ENCODE assay signal across 13 cellular contexts in the genomic region with DNA sequence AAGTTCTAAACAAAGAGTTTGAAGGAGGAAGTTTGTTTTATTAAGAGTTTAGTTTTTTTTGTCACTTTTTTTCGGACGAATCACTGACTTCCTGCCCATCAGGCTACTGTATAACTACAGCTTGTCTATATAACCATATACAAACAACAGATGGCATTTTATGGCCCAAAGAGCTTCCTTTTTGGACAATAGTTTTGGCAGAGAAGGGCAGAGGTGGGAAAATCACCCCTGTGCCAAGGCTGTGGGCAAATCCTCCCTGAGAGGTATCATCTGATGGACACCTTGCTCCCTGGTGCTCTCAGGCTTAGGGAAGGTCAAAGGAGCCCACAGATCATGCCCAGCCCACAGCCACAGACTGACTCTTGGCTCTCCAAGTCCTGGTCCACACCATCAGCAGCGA.
DNase-seq lines count a peak whose midpoint lies in the region; ATAC-seq and TF ChIP-seq lines count a peak whose summit lies in the region.
"Had no signal": no experiment of that assay in that cellular context is flagged by ENCODE, and none has a peak within 500 bp of the region (broad histone marks: within the 10 kb centered on the region; RNA-seq: fewer than 3 reads in every experiment).

No MANE protein-coding gene starts in this region.

- peaks cover 68% of the 10 kb centered on the region for H3K4me1 Mint-ChIP-seq in activated CD4-positive, alpha-beta T cell treated with anti-CD3 and anti-CD28 coated beads, Interleukin-2, amount 10 ng/mL, durations not matched to agents 24 days and 14 days
- H3K4me1 Mint-ChIP-seq in activated B cell treated with CpG ODN at 0.5 μM for 24 hours (peaks cover 97% of the 10 kb centered on the region), natural killer cell (peaks cover 68 to 77% of the 10 kb centered on the region in 2 donors)

- H3K4me3 Mint-ChIP-seq in activated CD4-positive, alpha-beta T cell treated with anti-CD3 and anti-CD28 coated beads, Interleukin-2, amount 10 ng/mL, durations not matched to agents 24 days and 14 days = peak overlapping the region; percentile 52
- H3K4me3 Mint-ChIP-seq in activated B cell treated with CpG ODN at 0.5 μM for 24 hours (peak overlapping the region; percentile 51), natural killer cell (peak overlapping the region; percentile 76)

- CTCF ChIA-PET in activated B cell treated with CpG ODN at 0.5 μM for 24 hours (lab: Charles Lee) = interaction anchor here (1.2 kb wide), 1 partner anchor 134 kb away, joined by 4 read pairs; no protein-coding TSS in a partner anchor

- POLR2A ChIA-PET in activated B cell treated with CpG ODN at 0.5 μM for 24 hours (lab: Charles Lee) = interaction anchor here (0.6 to 12.5 kb wide), 10 partner anchors 8 to 143 kb away, joined by 3 to 202 read pairs (median 6); partner anchors contain the start of gene RFTN1

- TF ChIP-seq CTCF in activated B cell treated with CpG ODN at 0.5 μM for 24 hours (IDR thresholded peaks at IDR 0.05) (no peak), natural killer cell (IDR thresholded peaks at IDR 0.05) (no peak)

- H3K27me3 Mint-ChIP-seq in activated CD4-positive, alpha-beta T cell treated with anti-CD3 and anti-CD28 coated beads, Interleukin-2, amount 10 ng/mL, durations not matched to agents 24 days and 14 days = no peaks in the 10 kb centered on the region
- H3K27me3 Mint-ChIP-seq in activated B cell treated with CpG ODN at 0.5 μM for 24 hours (no peaks in the 10 kb centered on the region), natural killer cell (ENCODE audit: low read depth in 2 of 2) (no peaks in the 10 kb centered on the region)

- peak; percentile 15 for ATAC-seq in HG02678 (IDR thresholded peaks at IDR 0.05; ENCODE audit: unreplicated experiment)
- ATAC-seq in activated B cell treated with CpG ODN at 0.5 μM for 24 hours (ENCODE audit: low read depth) = no peak
- ATAC-seq in natural killer cell = peak; percentile 19 to 36 (median 30)

- H3K9me3 Mint-ChIP-seq in activated CD4-positive, alpha-beta T cell treated with anti-CD3 and anti-CD28 coated beads, Interleukin-2, amount 10 ng/mL, durations not matched to agents 24 days and 14 days = peaks cover 19% of the 10 kb centered on the region
- H3K9me3 Mint-ChIP-seq in activated B cell treated with CpG ODN at 0.5 μM for 24 hours (peaks cover 5% of the 10 kb centered on the region), natural killer cell (no peaks in the 10 kb centered on the region)

- peak overlapping the region; percentile 90 for H3K27ac Mint-ChIP-seq in activated CD4-positive, alpha-beta T cell treated with anti-CD3 and anti-CD28 coated beads, Interleukin-2, amount 10 ng/mL, durations not matched to agents 24 days and 14 days
- H3K27ac Mint-ChIP-seq in activated B cell treated with CpG ODN at 0.5 μM for 24 hours (peak overlapping the region; percentile 90), natural killer cell (peak overlapping the region; percentile 85 to 86)

- DNase-seq in activated CD4-positive, alpha-beta T cell treated with anti-CD3 and anti-CD28 coated beads, Interleukin-2, amount 10 ng/mL, durations not matched to agents 24 days and 14 days = no peak
- DNase-seq in activated CD4-positive, alpha-beta T cell treated with anti-CD3 and anti-CD28 coated beads for 4 hours = no peak
- DNase-seq in activated B cell treated with CpG ODN at 0.5 μM for 24 hours (no peak), natural killer cell (no peak), NCI-H187 (lab: John Stamatoyannopoulos, UW) (no peak), glomerular visceral epithelial cell (ENCODE audit: extremely low spot score) (no peak)
- DNase-seq in stimulated activated CD4-positive, alpha-beta T cell treated with anti-CD3 and anti-CD28 coated beads, Interleukin-12 subunit alpha, Interleukin-12 subunit beta, amount 100 ng/mL, for 4 hours = no peak
- DNase-seq: central memory CD4-positive, alpha-beta T cell; erythroblast; midbrain; NCI-H2107; OCI-M1 had no signal

- H3K36me3 Mint-ChIP-seq in activated CD4-positive, alpha-beta T cell treated with anti-CD3 and anti-CD28 coated beads, Interleukin-2, amount 10 ng/mL, durations not matched to agents 24 days and 14 days (ENCODE audit: low read depth) = peaks cover 86% of the 10 kb centered on the region
- H3K36me3 Mint-ChIP-seq in activated B cell treated with CpG ODN at 0.5 μM for 24 hours (ENCODE audit: low read depth) = peaks cover 74% of the 10 kb centered on the region
- H3K36me3 Mint-ChIP-seq in natural killer cell = no peaks in the 10 kb centered on the region

- intact Hi-C loops in activated CD4-positive, alpha-beta T cell treated with anti-CD3 and anti-CD28 coated beads, Interleukin-2, amount 10 ng/mL, durations not matched to agents 24 days and 14 days (cut with micrococcal nuclease) = loop anchor here (5.0 kb wide), 3 partner anchors 69 to 84 kb away; no protein-coding TSS in a partner anchor
- intact Hi-C loops in activated B cell treated with CpG ODN at 0.5 μM for 24 hours (cut with micrococcal nuclease) = loop anchor here (10.0 kb wide), 2 partner anchors 574 to 816 kb away; no protein-coding TSS in a partner anchor
- intact Hi-C loops in natural killer cell (cut with micrococcal nuclease) = no loop called here
